Comparison of ENCODE assay signal across 14 cellular contexts in genomic region chr1:182677393-182678098, GRCh38. TPM values are rescaled to one million over a fixed set of nuclear protein-coding genes. Genes with fewer than 3 reads are reported as not detected.
DNase-seq lines count a peak whose midpoint lies in the region; ATAC-seq, FAIRE-seq and TF ChIP-seq lines count a peak whose summit lies in the region.
"Had no signal": no experiment of that assay in that cellular context is flagged by ENCODE, and none has a peak within 500 bp of the region (broad histone marks: within the 10 kb centered on the region; RNA-seq: fewer than 3 reads in every experiment).

No MANE protein-coding gene starts in this region.

- H3K4me3 ChIP-seq in tibial artery: no peak overlapping the region
- H3K4me3 ChIP-seq in mesendoderm (ENCODE audit: low read length): no peak overlapping the region
- H3K4me3 ChIP-seq in SJCRH30: no peak overlapping the region
- H3K4me3 ChIP-seq: lung, right lobe of liver had no signal

- intact Hi-C loops in tibial artery (cut with DNase I; ENCODE audit: low total_unique reads): no loop called here

- no peak overlapping the region for H3K18ac ChIP-seq in mesendoderm (ENCODE audit: low read length)

- H3K27ac ChIP-seq in tibial artery (no peak overlapping the region), mesendoderm (ENCODE audit: low read depth, low read length) (no peak overlapping the region), SJCRH30 (no peak overlapping the region)
- H3K27ac ChIP-seq: right lobe of liver had no signal

- no peak overlapping the region for H4K8ac ChIP-seq in mesendoderm (ENCODE audit: low read depth, low read length)

- H3K4me1 ChIP-seq in tibial artery (peaks cover 0 to 24% (median 17%) of the 10 kb centered on the region in 4 donors), mesendoderm (ENCODE audit: control insufficient read depth, low read depth, low read length) (peaks cover 7% of the 10 kb centered on the region), SJCRH30 (peaks cover 18% of the 10 kb centered on the region)
- H3K4me1 ChIP-seq: right lobe of liver had no signal

- H3K36me3 ChIP-seq in tibial artery (no peaks in the 10 kb centered on the region), mesendoderm (ENCODE audit: control insufficient read depth, insufficient read depth, low read length) (no peaks in the 10 kb centered on the region), SJCRH30 (no peaks in the 10 kb centered on the region)
- H3K36me3 ChIP-seq: right lobe of liver had no signal

- H2BK5ac ChIP-seq in mesendoderm (ENCODE audit: low read length): no peak overlapping the region

- no peak overlapping the region for H3K23ac ChIP-seq in mesendoderm (ENCODE audit: low read length)

- H3K4me2 ChIP-seq in mesendoderm (ENCODE audit: low read length): no peak overlapping the region

- H3K56ac ChIP-seq in mesendoderm (ENCODE audit: low read length): no peak overlapping the region

- no peak for TF ChIP-seq POLR2A in GM12891 (IDR thresholded peaks at IDR 0.05; ENCODE audit: low read depth, low read length)

- H3K79me1 ChIP-seq in mesendoderm (ENCODE audit: low read length): no peaks in the 10 kb centered on the region

- peaks cover 0 to 13% of the 10 kb centered on the region in 2 donors for H3K27me3 ChIP-seq in tibial artery
- H3K27me3 ChIP-seq in mesendoderm (ENCODE audit: insufficient read depth, low read length, poor library complexity): no peaks in the 10 kb centered on the region
- no peaks in the 10 kb centered on the region for H3K27me3 ChIP-seq in SJCRH30
- H3K27me3 ChIP-seq: right lobe of liver had no signal

- ATAC-seq in GM19395 (IDR thresholded peaks at IDR 0.05; ENCODE audit: unreplicated experiment) (peak; percentile 90), HG02885 (IDR thresholded peaks at IDR 0.05; ENCODE audit: poor library complexity, unreplicated experiment) (peak; percentile 89)
- ATAC-seq: right lobe of liver had no signal

- DNase-seq in GM12891 (ENCODE audit: insufficient read length, low spot score) (peak; percentile 30), NAMALWA (ENCODE audit: low spot score) (peak; percentile 85), tibial artery (no peak), mesendoderm (no peak), SJCRH30 (no peak)
- no peak for DNase-seq in activated CD4-positive, alpha-beta T cell treated with anti-CD3 and anti-CD28 coated beads for 1 hour
- DNase-seq: activated CD8-positive, alpha-beta memory T cell treated with anti-CD3 and anti-CD28 coated beads, Interleukin-2, amount 50 U/mL, for 48 hours; right lobe of liver had no signal

- peak; percentile 79 for FAIRE-seq in GM12891 (lab: Jason Lieb, UNC)

- H4K5ac ChIP-seq in mesendoderm (ENCODE audit: low read length): no peak overlapping the region

- no peak overlapping the region for H2BK120ac ChIP-seq in mesendoderm (ENCODE audit: low read depth, low read length)

- H3K4ac ChIP-seq in mesendoderm (ENCODE audit: low read depth, low read length): no peak overlapping the region

- H3K79me2 ChIP-seq in mesendoderm (ENCODE audit: control insufficient read depth, insufficient read depth, low read length): no peaks in the 10 kb centered on the region

- H3K9ac ChIP-seq in mesendoderm (ENCODE audit: low read length): no peak overlapping the region

- no peak overlapping the region for H2AK5ac ChIP-seq in mesendoderm (ENCODE audit: low read length)

- WGBS in mesendoderm (ENCODE audit: extremely low coverage, insufficient coverage, low lambda C conversion rate): no CpG with 5 or more reads among the region's 5 CpGs

- no peak overlapping the region for H2BK15ac ChIP-seq in mesendoderm (replicated peaks; ENCODE audit: low read depth)

- TF ChIP-seq CTCF in tibial artery (IDR thresholded peaks at IDR 0.05): no peak

- H3K9me3 ChIP-seq in tibial artery: no peaks in the 10 kb centered on the region
- no peaks in the 10 kb centered on the region for H3K9me3 ChIP-seq in SJCRH30 (replicated peaks)
- H3K9me3 ChIP-seq: right lobe of liver had no signal

TF ChIP-seq in GM12891, 5 proteins besides CTCF, POLR2A, EP300 and RAD21:
- TF ChIP-seq POU2F2 (IDR thresholded peaks at IDR 0.05; ENCODE audit: low read depth, low read length): no peak
- TF ChIP-seq SPI1 (IDR thresholded peaks at IDR 0.05; ENCODE audit: low read depth, low read length): peak; percentile 63
- peak; percentile 63 for TF ChIP-seq PAX5 (IDR thresholded peaks at IDR 0.05; ENCODE audit: insufficient read depth, low read length, severe bottlenecking)
- TF ChIP-seq POLR2AphosphoS5 (IDR thresholded peaks at IDR 0.05; ENCODE audit: low read depth, low read length): no peak
- TF ChIP-seq TAF1 (IDR thresholded peaks at IDR 0.05; ENCODE audit: low read depth, low read length): no peak
TF ChIP-seq in GM12891: peak in this region for 2.

RNA-seq across cellular contexts. Expression of gene RGS8, which starts 6.8 kb away (rescaled TPM):
- 0.09 TPM for polyA plus RNA-seq in GM12891 (2012; ENCODE audit: low read depth, missing spikeins)
- polyA plus RNA-seq in mesendoderm (2013, experiment 1 of 2): 1.3 TPM
- polyA plus RNA-seq in mesendoderm (2013, experiment 2 of 2): 1.0 TPM
- total RNA-seq in SJCRH30 (2014; rRNA removed; shearing (Covaris generic)): 1.6 and 2.7 TPM in 2 replicates
- total RNA-seq: fibroblast of villous mesenchyme, MCF 10A, right lobe of liver had no signal
- polyA plus RNA-seq: BJ had no signal

Comparison
In these comparisons a context has a peak if more than half of its experiments do, and no peak if none do; other contexts are left out.
1. DNase-seq: peak in GM12891 (single experiment) and NAMALWA (single experiment); none in tibial artery (0 of 2), mesendoderm (single experiment), SJCRH30 (0 of 2) and activated CD4-positive, alpha-beta T cell treated with anti-CD3 and anti-CD28 coated beads for 1 hour (single experiment).